Comparison of ENCODE assay signal across 17 cellular contexts in the genomic region with DNA sequence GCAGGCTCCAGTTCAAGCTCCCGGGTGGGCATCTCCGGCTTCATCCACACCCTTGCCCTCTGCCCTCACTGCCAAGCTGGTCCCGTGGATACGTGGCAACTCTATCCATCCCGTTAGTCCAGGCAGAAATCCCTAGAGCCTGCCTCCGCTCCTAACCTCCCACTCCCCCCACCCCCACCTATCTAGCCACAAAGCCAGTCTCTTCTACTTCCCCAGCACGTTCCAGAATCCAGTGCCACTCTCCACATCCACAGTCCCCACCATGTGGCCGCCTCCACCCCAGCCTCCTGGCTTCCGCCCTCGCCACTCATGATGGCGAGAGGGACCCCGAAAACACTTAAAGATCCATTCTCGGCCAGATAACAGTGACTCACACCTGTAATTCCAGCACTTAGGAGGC. TPM values are rescaled to one million over a fixed set of nuclear protein-coding genes. Genes with fewer than 3 reads are reported as not detected.
DNase-seq lines count a peak whose midpoint lies in the region; ATAC-seq and TF ChIP-seq lines count a peak whose summit lies in the region.
"Had no signal": no experiment of that assay in that cellular context is flagged by ENCODE, and none has a peak within 500 bp of the region (broad histone marks: within the 10 kb centered on the region; RNA-seq: fewer than 3 reads in every experiment).

No MANE protein-coding gene starts in this region.

- TF ChIP-seq CTCF in activated B cell treated with CpG ODN at 0.5 μM for 24 hours (IDR thresholded peaks at IDR 0.05) = no peak
- no peak for TF ChIP-seq CTCF in nephron (IDR thresholded peaks at IDR 0.05; ENCODE audit: unreplicated experiment in 3 of 3)

- H3K36me3 Mint-ChIP-seq in activated T-cell treated with anti-CD3 and anti-CD28 coated beads, Interleukin-2, amount 50 U/mL, for 72 hours (ENCODE audit: insufficient read depth in 2 of 2) = peaks cover 0 to 2% of the 10 kb centered on the region in 2 donors
- H3K36me3 Mint-ChIP-seq in activated B cell treated with CpG ODN at 0.5 μM for 24 hours (ENCODE audit: low read depth) = peaks cover 37% of the 10 kb centered on the region
- H3K36me3 Mint-ChIP-seq in nephron (ENCODE audit: low read depth) = peaks cover 22% of the 10 kb centered on the region
- H3K36me3 Mint-ChIP-seq in stimulated activated naive B cell treated with anti-CD40 and anti-IgM and Interleukin-4, amounts not matched to agents 10 μg/mL and 1 μg/mL and 100 μg/mL, for 72 hours = peaks cover 39 to 44% of the 10 kb centered on the region in 2 donors

- no peak for ATAC-seq in activated T-cell treated with anti-CD3 and anti-CD28 coated beads, Interleukin-2, amount 50 U/mL, for 72 hours (replicated peaks in 1 of 2)
- ATAC-seq in activated B cell treated with CpG ODN at 0.5 μM for 24 hours (ENCODE audit: low read depth) (no peak), GM18867 (IDR thresholded peaks at IDR 0.05; ENCODE audit: unreplicated experiment) (no peak), HG03571 (IDR thresholded peaks at IDR 0.05; ENCODE audit: unreplicated experiment) (no peak)
- ATAC-seq in stimulated activated naive B cell treated with anti-CD40 and anti-IgM and Interleukin-4, amounts not matched to agents 10 μg/mL and 1 μg/mL and 100 μg/mL, for 72 hours (replicated peaks) = no peak
- ATAC-seq: A549 had no signal

- intact Hi-C loops in activated B cell treated with CpG ODN at 0.5 μM for 24 hours (cut with micrococcal nuclease) = no loop called here

- CTCF ChIA-PET in activated B cell treated with CpG ODN at 0.5 μM for 24 hours (lab: Charles Lee) = no interaction called here

- no peak overlapping the region for H3K4me3 Mint-ChIP-seq in activated T-cell treated with anti-CD3 and anti-CD28 coated beads, Interleukin-2, amount 50 U/mL, for 72 hours
- H3K4me3 Mint-ChIP-seq in activated B cell treated with CpG ODN at 0.5 μM for 24 hours (no peak overlapping the region), nephron (peak overlapping the region; percentile 15 to 41 (median 21))
- H3K4me3 Mint-ChIP-seq in stimulated activated naive B cell treated with anti-CD40 and anti-IgM and Interleukin-4, amounts not matched to agents 10 μg/mL and 1 μg/mL and 100 μg/mL, for 72 hours = peak overlapping the region in 1 of 2 donors; percentile 36
- H3K4me3 Mint-ChIP-seq: CD14-positive monocyte had no signal

- peaks cover 14% of the 10 kb centered on the region for H3K4me1 Mint-ChIP-seq in activated T-cell treated with anti-CD3 and anti-CD28 coated beads, Interleukin-2, amount 50 U/mL, for 72 hours (ENCODE audit: low read depth)
- peaks cover 17% of the 10 kb centered on the region for H3K4me1 Mint-ChIP-seq in activated B cell treated with CpG ODN at 0.5 μM for 24 hours
- H3K4me1 Mint-ChIP-seq in nephron = peaks cover 4% of the 10 kb centered on the region
- peaks cover 18% of the 10 kb centered on the region in 2 donors for H3K4me1 Mint-ChIP-seq in stimulated activated naive B cell treated with anti-CD40 and anti-IgM and Interleukin-4, amounts not matched to agents 10 μg/mL and 1 μg/mL and 100 μg/mL, for 72 hours

- peak overlapping the region; percentile 40 for H3K27ac Mint-ChIP-seq in activated T-cell treated with anti-CD3 and anti-CD28 coated beads, Interleukin-2, amount 50 U/mL, for 72 hours
- H3K27ac Mint-ChIP-seq in activated B cell treated with CpG ODN at 0.5 μM for 24 hours (peak overlapping the region; percentile 41), nephron (no peak overlapping the region)
- peak overlapping the region; percentile 85 for H3K27ac Mint-ChIP-seq in stimulated activated naive B cell treated with anti-CD40 and anti-IgM and Interleukin-4, amounts not matched to agents 10 μg/mL and 1 μg/mL and 100 μg/mL, for 72 hours

- DNase-seq in activated T-cell treated with anti-CD3 and anti-CD28 coated beads, Interleukin-2, amount 50 U/mL, for 72 hours = no peak
- no peak for DNase-seq in activated T-cell treated with anti-CD3 and anti-CD28 coated beads, Interleukin-2, amount 50 U/mL, for 1 hour
- DNase-seq in activated B cell treated with CpG ODN at 0.5 μM for 24 hours = no peak
- DNase-seq in stimulated activated naive B cell treated with anti-CD40 and anti-IgM and Interleukin-4, amounts not matched to agents 10 μg/mL and 1 μg/mL and 100 μg/mL, for 72 hours = no peak
- DNase-seq in NCI-H2171 (lab: John Stamatoyannopoulos, UW) = no peak
- DNase-seq: COR-L47, EL, NCI-H1048, NCI-H1436 treated with DMSO at 0.1 percent for 48 hours, NCI-H2029 treated with DMSO at 0.1 percent for 48 hours, NCI-H510A treated with DMSO at 0.1 percent for 48 hours, NCI-H82 had no signal

- POLR2A ChIA-PET in activated B cell treated with CpG ODN at 0.5 μM for 24 hours (lab: Charles Lee) = no interaction called here

- H3K9me3 Mint-ChIP-seq in activated T-cell treated with anti-CD3 and anti-CD28 coated beads, Interleukin-2, amount 50 U/mL, for 72 hours = no peaks in the 10 kb centered on the region
- no peaks in the 10 kb centered on the region for H3K9me3 Mint-ChIP-seq in activated B cell treated with CpG ODN at 0.5 μM for 24 hours
- H3K9me3 Mint-ChIP-seq in nephron = no peaks in the 10 kb centered on the region
- no peaks in the 10 kb centered on the region for H3K9me3 Mint-ChIP-seq in stimulated activated naive B cell treated with anti-CD40 and anti-IgM and Interleukin-4, amounts not matched to agents 10 μg/mL and 1 μg/mL and 100 μg/mL, for 72 hours
- H3K9me3 Mint-ChIP-seq: CD14-positive monocyte had no signal

- H3K27me3 Mint-ChIP-seq in activated T-cell treated with anti-CD3 and anti-CD28 coated beads, Interleukin-2, amount 50 U/mL, for 72 hours (ENCODE audit: low read depth) = no peaks in the 10 kb centered on the region
- H3K27me3 Mint-ChIP-seq in activated B cell treated with CpG ODN at 0.5 μM for 24 hours (no peaks in the 10 kb centered on the region), nephron (ENCODE audit: low read depth) (no peaks in the 10 kb centered on the region)
- no peaks in the 10 kb centered on the region for H3K27me3 Mint-ChIP-seq in stimulated activated naive B cell treated with anti-CD40 and anti-IgM and Interleukin-4, amounts not matched to agents 10 μg/mL and 1 μg/mL and 100 μg/mL, for 72 hours

RNA-seq across cellular contexts. Expression of a gene that starts 3.8 kb away (rescaled TPM):
- 10 to 100 TPM; 47.0 to 47.9 TPM for total RNA-seq in activated T-cell treated with anti-CD3 and anti-CD28 coated beads, Interleukin-2, amount 50 U/mL, for 72 hours
- total RNA-seq in activated B cell treated with CpG ODN at 0.5 μM for 24 hours = 23.0 and 23.9 TPM in 2 replicates

RNA-seq across cellular contexts. Expression of a gene that starts 4.0 kb away (rescaled TPM):
- 10 to 100 TPM; 20.3 to 20.9 TPM for total RNA-seq in activated T-cell treated with anti-CD3 and anti-CD28 coated beads, Interleukin-2, amount 50 U/mL, for 72 hours
- total RNA-seq in activated B cell treated with CpG ODN at 0.5 μM for 24 hours = 16.6 and 19.5 TPM in 2 replicates

RNA-seq across cellular contexts. Expression of a gene that starts 36.2 kb away (rescaled TPM):
- 10 to 100 TPM; 80.5 to 83.2 TPM for total RNA-seq in activated T-cell treated with anti-CD3 and anti-CD28 coated beads, Interleukin-2, amount 50 U/mL, for 72 hours
- 85.1 and 93.6 TPM in 2 replicates for total RNA-seq in activated B cell treated with CpG ODN at 0.5 μM for 24 hours

RNA-seq across cellular contexts. Expression of a gene that starts 53.2 kb away (rescaled TPM):
- 10 to 100 TPM; 85.0 to 99.5 TPM for total RNA-seq in activated T-cell treated with anti-CD3 and anti-CD28 coated beads, Interleukin-2, amount 50 U/mL, for 72 hours
- total RNA-seq in activated B cell treated with CpG ODN at 0.5 μM for 24 hours = 32.3 and 39.1 TPM in 2 replicates

Comparison
In these comparisons a context has a peak if more than half of its experiments do, and no peak if none do; other contexts are left out.
1. H3K27ac Mint-ChIP-seq: peak in activated T-cell treated with anti-CD3 and anti-CD28 coated beads, Interleukin-2, amount 50 U/mL, for 72 hours (single experiment), activated B cell treated with CpG ODN at 0.5 μM for 24 hours (single experiment) and stimulated activated naive B cell treated with anti-CD40 and anti-IgM and Interleukin-4, amounts not matched to agents 10 μg/mL and 1 μg/mL and 100 μg/mL, for 72 hours (single experiment); none in nephron (0 of 3).
2. H3K4me3 Mint-ChIP-seq: peak in nephron (3 of 3); none in activated T-cell treated with anti-CD3 and anti-CD28 coated beads, Interleukin-2, amount 50 U/mL, for 72 hours (0 of 2) and activated B cell treated with CpG ODN at 0.5 μM for 24 hours (single experiment).